ENCODE assay signal across 36 cellular contexts in genomic region chr7:96781919-96782318, GRCh38.
"Had no signal": no experiment of that assay in that cellular context is flagged by ENCODE, and none has a peak within 500 bp of the region (broad histone marks: within the 10 kb centered on the region; RNA-seq: fewer than 3 reads in every experiment).

No MANE protein-coding gene starts in this region.

- H3K27ac Mint-ChIP-seq: activated CD4-positive, alpha-beta memory T cell treated with anti-CD3 and anti-CD28 coated beads for 36 hours; activated CD4-positive, alpha-beta T cell treated with anti-CD3 and anti-CD28 coated beads for 36 hours; activated CD4-positive, alpha-beta T cell treated with anti-CD3 and anti-CD28 coated beads, Interleukin-2, amount 10 ng/mL, durations not matched to agents 24 days and 14 days; activated CD8-positive, alpha-beta memory T cell treated with anti-CD3 and anti-CD28 coated beads, Interleukin-2, amount 10 ng/mL, durations not matched to agents 7 days and 5 days; activated CD8-positive, alpha-beta T cell treated with anti-CD3 and anti-CD28 coated beads, Interleukin-2, amount 10 ng/mL, durations not matched to agents 7 days and 5 days; activated naive CD4-positive, alpha-beta T cell treated with anti-CD3 and anti-CD28 coated beads for 36 hours; activated naive CD4-positive, alpha-beta T cell treated with anti-CD3 and anti-CD28 coated beads, Interleukin-2, amount 50 U/mL, for 24 hours; activated naive CD8-positive, alpha-beta T cell treated with anti-CD3 and anti-CD28 coated beads, Interleukin-2, amount 10 ng/mL, durations not matched to agents 7 days and 5 days; activated T-helper 1 cell treated with anti-CD3 and anti-CD28 coated beads, Interleukin-12 subunit alpha, Interleukin-12 subunit beta, Interleukin-2, Interleukin-4 antibody, amounts not matched to agents 30 ng/mL and 10 ng/mL and 1 ng/mL, durations not matched to agents 14 hours and 24 hours and 36 hours; activated T-helper 2 cell treated with anti-CD3 and anti-CD28 coated beads, Interferon-gamma antibody, Interleukin-2, Interleukin-4, amounts not matched to agents 10 μg/mL and 5 μg/mL and 100 μg/mL, durations not matched to agents 14 hours and 24 hours and 36 hours; effector memory CD8-positive, alpha-beta T cell; T-helper 17 cell; T-helper 2 cell treated with Interferon-gamma antibody and Interleukin-4, amounts not matched to agents 5 μg/mL and 100 μg/mL, for 36 hours had no signal

- DNase-seq: activated CD4-positive, alpha-beta memory T cell treated with anti-CD3 and anti-CD28 coated beads for 36 hours; activated CD4-positive, alpha-beta T cell treated with anti-CD3 and anti-CD28 coated beads for 36 hours; activated CD4-positive, alpha-beta T cell treated with anti-CD3 and anti-CD28 coated beads, Interleukin-2, amount 10 ng/mL, durations not matched to agents 24 days and 14 days; activated CD4-positive, CD25-positive, alpha-beta regulatory T cell; activated CD4-positive, CD25-positive, alpha-beta regulatory T cell treated with anti-CD3 and anti-CD28 coated beads, Interleukin-2, amount 50 U/mL, for 72 hours; activated CD8-positive, alpha-beta memory T cell treated with anti-CD3 and anti-CD28 coated beads, Interleukin-2, amount 10 ng/mL, durations not matched to agents 7 days and 5 days; activated CD8-positive, alpha-beta memory T cell treated with anti-CD3 and anti-CD28 coated beads, Interleukin-2, amount 50 U/mL, for 4 hours; activated CD8-positive, alpha-beta T cell treated with anti-CD3 and anti-CD28 coated beads, Interleukin-2, amount 10 ng/mL, durations not matched to agents 7 days and 5 days; activated effector memory CD4-positive, alpha-beta T cell treated with anti-CD3 and anti-CD28 coated beads, Interleukin-2, amount 50 U/mL, for 16 hours; activated naive CD4-positive, alpha-beta T cell treated with anti-CD3 and anti-CD28 coated beads for 36 hours; activated naive CD8-positive, alpha-beta T cell treated with anti-CD3 and anti-CD28 coated beads, Interleukin-2, amount 10 ng/mL, durations not matched to agents 7 days and 5 days; activated T-cell treated with anti-CD3 and anti-CD28 coated beads, Interleukin-2, amount 50 U/mL, for 1 hour; activated T-cell treated with anti-CD3 and anti-CD28 coated beads, Interleukin-2, amount 50 U/mL, for 48 hours; amniotic stem cell; anterior cingulate cortex; brain microvascular endothelial cell; caudate nucleus; cortex of kidney; dermis blood vessel endothelial cell; effector CD4-positive, alpha-beta T cell; effector memory CD8-positive, alpha-beta T cell; foreskin fibroblast; heart left ventricle; T-helper 1 cell; T-helper 17 cell; T1000 had no signal

- H3K36me3 Mint-ChIP-seq: activated CD4-positive, alpha-beta memory T cell treated with anti-CD3 and anti-CD28 coated beads for 36 hours; activated CD8-positive, alpha-beta memory T cell treated with anti-CD3 and anti-CD28 coated beads, Interleukin-2, amount 10 ng/mL, durations not matched to agents 7 days and 5 days; activated naive CD4-positive, alpha-beta T cell treated with anti-CD3 and anti-CD28 coated beads, Interleukin-2, amount 50 U/mL, for 24 hours; activated naive CD8-positive, alpha-beta T cell treated with anti-CD3 and anti-CD28 coated beads, Interleukin-2, amount 10 ng/mL, durations not matched to agents 7 days and 5 days had no signal

- H3K9me3 ChIP-seq: heart left ventricle had no signal

- H3K4me3 Mint-ChIP-seq: activated CD4-positive, alpha-beta memory T cell treated with anti-CD3 and anti-CD28 coated beads for 36 hours; activated CD4-positive, alpha-beta T cell treated with anti-CD3 and anti-CD28 coated beads for 36 hours; activated CD4-positive, alpha-beta T cell treated with anti-CD3 and anti-CD28 coated beads, Interleukin-2, amount 10 ng/mL, durations not matched to agents 24 days and 14 days; activated CD8-positive, alpha-beta memory T cell treated with anti-CD3 and anti-CD28 coated beads, Interleukin-2, amount 10 ng/mL, durations not matched to agents 7 days and 5 days; activated CD8-positive, alpha-beta T cell treated with anti-CD3 and anti-CD28 coated beads, Interleukin-2, amount 10 ng/mL, durations not matched to agents 7 days and 5 days; activated naive CD4-positive, alpha-beta T cell treated with anti-CD3 and anti-CD28 coated beads for 36 hours; activated naive CD4-positive, alpha-beta T cell treated with anti-CD3 and anti-CD28 coated beads, Interleukin-2, amount 50 U/mL, for 24 hours; activated naive CD8-positive, alpha-beta T cell treated with anti-CD3 and anti-CD28 coated beads, Interleukin-2, amount 10 ng/mL, durations not matched to agents 7 days and 5 days; activated T-helper 1 cell treated with anti-CD3 and anti-CD28 coated beads, Interleukin-12 subunit alpha, Interleukin-12 subunit beta, Interleukin-2, Interleukin-4 antibody, amounts not matched to agents 30 ng/mL and 10 ng/mL and 1 ng/mL, durations not matched to agents 14 hours and 24 hours and 36 hours; effector memory CD8-positive, alpha-beta T cell; T-helper 17 cell; T-helper 2 cell treated with Interferon-gamma antibody and Interleukin-4, amounts not matched to agents 5 μg/mL and 100 μg/mL, for 36 hours had no signal

- ATAC-seq: activated CD4-positive, alpha-beta T cell treated with anti-CD3 and anti-CD28 coated beads for 36 hours; activated CD8-positive, alpha-beta memory T cell treated with anti-CD3 and anti-CD28 coated beads, Interleukin-2, amount 10 ng/mL, durations not matched to agents 7 days and 5 days; activated CD8-positive, alpha-beta T cell treated with anti-CD3 and anti-CD28 coated beads, Interleukin-2, amount 10 ng/mL, durations not matched to agents 7 days and 5 days; effector memory CD8-positive, alpha-beta T cell; esophagus mucosa; heart left ventricle; T-helper 17 cell had no signal

- H3K36me3 ChIP-seq: brain microvascular endothelial cell, heart left ventricle had no signal

- H3K27me3 Mint-ChIP-seq: activated naive CD4-positive, alpha-beta T cell treated with anti-CD3 and anti-CD28 coated beads, Interleukin-2, amount 50 U/mL, for 24 hours; T-helper 17 cell had no signal

- H3K4me1 Mint-ChIP-seq: activated CD4-positive, alpha-beta T cell treated with anti-CD3 and anti-CD28 coated beads for 36 hours; activated CD4-positive, alpha-beta T cell treated with anti-CD3 and anti-CD28 coated beads, Interleukin-2, amount 10 ng/mL, durations not matched to agents 24 days and 14 days had no signal

- H3K4me3 ChIP-seq: heart left ventricle had no signal

- H3K4me1 ChIP-seq: heart left ventricle had no signal

- H3K9me3 Mint-ChIP-seq: activated CD4-positive, alpha-beta memory T cell treated with anti-CD3 and anti-CD28 coated beads for 36 hours; activated CD4-positive, alpha-beta T cell treated with anti-CD3 and anti-CD28 coated beads, Interleukin-2, amount 10 ng/mL, durations not matched to agents 24 days and 14 days; activated naive CD4-positive, alpha-beta T cell treated with anti-CD3 and anti-CD28 coated beads for 36 hours; activated naive CD4-positive, alpha-beta T cell treated with anti-CD3 and anti-CD28 coated beads, Interleukin-2, amount 50 U/mL, for 24 hours; activated naive CD8-positive, alpha-beta T cell treated with anti-CD3 and anti-CD28 coated beads, Interleukin-2, amount 10 ng/mL, durations not matched to agents 7 days and 5 days; activated T-helper 1 cell treated with anti-CD3 and anti-CD28 coated beads, Interleukin-12 subunit alpha, Interleukin-12 subunit beta, Interleukin-2, Interleukin-4 antibody, amounts not matched to agents 30 ng/mL and 10 ng/mL and 1 ng/mL, durations not matched to agents 14 hours and 24 hours and 36 hours; activated T-helper 2 cell treated with anti-CD3 and anti-CD28 coated beads, Interferon-gamma antibody, Interleukin-2, Interleukin-4, amounts not matched to agents 10 μg/mL and 5 μg/mL and 100 μg/mL, durations not matched to agents 14 hours and 24 hours and 36 hours; effector memory CD8-positive, alpha-beta T cell; T-helper 2 cell treated with Interferon-gamma antibody and Interleukin-4, amounts not matched to agents 5 μg/mL and 100 μg/mL, for 36 hours had no signal

- H3K27me3 ChIP-seq: brain microvascular endothelial cell had no signal

- H3K27ac ChIP-seq: brain microvascular endothelial cell, heart left ventricle had no signal

- FAIRE-seq: astrocyte, colon, endometrium, endothelial cell of umbilical vein, frontal cortex had no signal
